ENCODE assay signal across 8 cellular contexts in genomic region chr7:92744184-92744583, GRCh38.
DNase-seq lines count a peak whose midpoint lies in the region; FAIRE-seq and TF ChIP-seq lines count a peak whose summit lies in the region.
"Not testable (repeated sequence)": the region's sequence is repeated elsewhere in the genome, so short reads cannot be mapped to it uniquely, and the experiment has no call there.

No MANE protein-coding gene starts in this region.

- H3K4me3 ChIP-seq in astrocyte (ENCODE audit: insufficient read depth, low read depth, low read length); osteoblast (ENCODE audit: insufficient read depth, low read length): not testable (repeated sequence)

- intact Hi-C loops in activated CD4-positive, alpha-beta memory T cell treated with anti-CD3 and anti-CD28 coated beads for 36 hours (cut with micrococcal nuclease); activated T-helper 2 cell treated with anti-CD3 and anti-CD28 coated beads, Interferon-gamma antibody, Interleukin-2, Interleukin-4, amounts not matched to agents 10 μg/mL and 5 μg/mL and 100 μg/mL, durations not matched to agents 14 hours and 24 hours and 36 hours (cut with micrococcal nuclease): not testable (repeated sequence)

- H3K27me3 Mint-ChIP-seq in HFFc6 (ENCODE audit: insufficient read depth); T-helper 2 cell treated with Interferon-gamma antibody and Interleukin-4, amounts not matched to agents 5 μg/mL and 100 μg/mL, for 36 hours (ENCODE audit: low read depth); activated CD4-positive, alpha-beta memory T cell treated with anti-CD3 and anti-CD28 coated beads for 36 hours; activated T-helper 2 cell treated with anti-CD3 and anti-CD28 coated beads, Interferon-gamma antibody, Interleukin-2, Interleukin-4, amounts not matched to agents 10 μg/mL and 5 μg/mL and 100 μg/mL, durations not matched to agents 14 hours and 24 hours and 36 hours (ENCODE audit: low read depth); astrocyte (ENCODE audit: low read depth, unreplicated experiment); stimulated activated naive CD8-positive, alpha-beta T cell treated with anti-CD3 and anti-CD28 coated beads, Interleukin-15, Interleukin-2, amounts not matched to agents 100 ng/mL and 50 ng/mL, for 24 hours: not testable (repeated sequence)

- H3K36me3 Mint-ChIP-seq in HFFc6 (ENCODE audit: low read depth): peaks cover 29% of the 10 kb centered on the region
- H3K36me3 Mint-ChIP-seq in T-helper 2 cell treated with Interferon-gamma antibody and Interleukin-4, amounts not matched to agents 5 μg/mL and 100 μg/mL, for 36 hours (ENCODE audit: low read depth): peaks cover 42% of the 10 kb centered on the region
- H3K36me3 Mint-ChIP-seq in activated CD4-positive, alpha-beta memory T cell treated with anti-CD3 and anti-CD28 coated beads for 36 hours: peaks cover 34% of the 10 kb centered on the region
- peaks cover 70% of the 10 kb centered on the region for H3K36me3 Mint-ChIP-seq in activated T-helper 2 cell treated with anti-CD3 and anti-CD28 coated beads, Interferon-gamma antibody, Interleukin-2, Interleukin-4, amounts not matched to agents 10 μg/mL and 5 μg/mL and 100 μg/mL, durations not matched to agents 14 hours and 24 hours and 36 hours (ENCODE audit: low read depth)
- not testable (repeated sequence) for H3K36me3 Mint-ChIP-seq in astrocyte (ENCODE audit: low read depth, unreplicated experiment)
- peaks cover 80% of the 10 kb centered on the region for H3K36me3 Mint-ChIP-seq in stimulated activated naive CD8-positive, alpha-beta T cell treated with anti-CD3 and anti-CD28 coated beads, Interleukin-15, Interleukin-2, amounts not matched to agents 100 ng/mL and 50 ng/mL, for 24 hours (ENCODE audit: low read depth)

- POLR2A ChIA-PET in activated CD4-positive, alpha-beta memory T cell treated with anti-CD3 and anti-CD28 coated beads for 36 hours (lab: Charles Lee): not testable (repeated sequence)

- peak overlapping the region; percentile 11; the same call in 1 of the 2 replicates for H3K27ac Mint-ChIP-seq in HFFc6
- peak overlapping the region; percentile 29 for H3K27ac Mint-ChIP-seq in T-helper 2 cell treated with Interferon-gamma antibody and Interleukin-4, amounts not matched to agents 5 μg/mL and 100 μg/mL, for 36 hours
- peak overlapping the region; percentile 30 for H3K27ac Mint-ChIP-seq in activated CD4-positive, alpha-beta memory T cell treated with anti-CD3 and anti-CD28 coated beads for 36 hours
- H3K27ac Mint-ChIP-seq in activated T-helper 2 cell treated with anti-CD3 and anti-CD28 coated beads, Interferon-gamma antibody, Interleukin-2, Interleukin-4, amounts not matched to agents 10 μg/mL and 5 μg/mL and 100 μg/mL, durations not matched to agents 14 hours and 24 hours and 36 hours: peak overlapping the region; percentile 30
- H3K27ac Mint-ChIP-seq in astrocyte (ENCODE audit: unreplicated experiment): not testable (repeated sequence)
- peak overlapping the region; percentile 45 for H3K27ac Mint-ChIP-seq in stimulated activated naive CD8-positive, alpha-beta T cell treated with anti-CD3 and anti-CD28 coated beads, Interleukin-15, Interleukin-2, amounts not matched to agents 100 ng/mL and 50 ng/mL, for 24 hours

- not testable (repeated sequence) for H3K27ac ChIP-seq in astrocyte (ENCODE audit: low read depth, low read length)
- peak overlapping the region; percentile 17 for H3K27ac ChIP-seq in osteoblast (ENCODE audit: low read depth, low read length)

- DNase-seq in HFFc6; T-helper 2 cell treated with Interferon-gamma antibody and Interleukin-4, amounts not matched to agents 5 μg/mL and 100 μg/mL, for 36 hours (ENCODE audit: low spot score); activated CD4-positive, alpha-beta memory T cell treated with anti-CD3 and anti-CD28 coated beads for 36 hours; activated T-helper 2 cell treated with anti-CD3 and anti-CD28 coated beads, Interferon-gamma antibody, Interleukin-2, Interleukin-4, amounts not matched to agents 10 μg/mL and 5 μg/mL and 100 μg/mL, durations not matched to agents 14 hours and 24 hours and 36 hours (ENCODE audit: low spot score); astrocyte (ENCODE audit: low read depth); osteoblast (ENCODE audit: insufficient read length, low spot score, missing footprints): not testable (repeated sequence)
- peak; percentile 43 for DNase-seq in RCC 7860 (ENCODE audit: low spot score)

- H3K9ac ChIP-seq in astrocyte (ENCODE audit: low read length): not testable (repeated sequence)

- not testable (repeated sequence) for TF ChIP-seq CTCF in HFFc6 (IDR thresholded peaks at IDR 0.05); astrocyte (IDR thresholded peaks at IDR 0.05; ENCODE audit: insufficient read depth, low read depth, low read length); osteoblast (IDR thresholded peaks at IDR 0.05; ENCODE audit: extremely low read depth, low read depth, low read length)

- not testable (repeated sequence) for H3K36me3 ChIP-seq in astrocyte (ENCODE audit: insufficient read depth, low read length); osteoblast (ENCODE audit: insufficient read depth, low read length)

- not testable (repeated sequence) for H3K9me3 ChIP-seq in astrocyte (ENCODE audit: insufficient read depth, low read depth, low read length); osteoblast (ENCODE audit: low read depth, low read length)

- H3K27me3 ChIP-seq in astrocyte (ENCODE audit: insufficient read depth, low read length); osteoblast (ENCODE audit: insufficient read depth, low read length): not testable (repeated sequence)

- peaks cover 95% of the 10 kb centered on the region for H3K79me2 ChIP-seq in astrocyte (ENCODE audit: insufficient read depth, low read length)
- H3K79me2 ChIP-seq in osteoblast (ENCODE audit: insufficient read depth, low read length): peaks cover 81% of the 10 kb centered on the region

- CTCF ChIA-PET in activated CD4-positive, alpha-beta memory T cell treated with anti-CD3 and anti-CD28 coated beads for 36 hours (lab: Charles Lee): not testable (repeated sequence)

- H2AFZ ChIP-seq in astrocyte (ENCODE audit: low read depth, low read length); osteoblast (ENCODE audit: low read length): not testable (repeated sequence)

- not testable (repeated sequence) for H3K4me2 ChIP-seq in astrocyte (ENCODE audit: low read length); osteoblast (ENCODE audit: insufficient read depth, low read length)

- not testable (repeated sequence) for H4K20me1 ChIP-seq in astrocyte (ENCODE audit: insufficient read depth, low read length); osteoblast (ENCODE audit: insufficient read depth, low read length)

- H3K9me3 Mint-ChIP-seq in HFFc6; activated CD4-positive, alpha-beta memory T cell treated with anti-CD3 and anti-CD28 coated beads for 36 hours; astrocyte (ENCODE audit: unreplicated experiment); stimulated activated naive CD8-positive, alpha-beta T cell treated with anti-CD3 and anti-CD28 coated beads, Interleukin-15, Interleukin-2, amounts not matched to agents 100 ng/mL and 50 ng/mL, for 24 hours: not testable (repeated sequence)
- peaks cover 14% of the 10 kb centered on the region for H3K9me3 Mint-ChIP-seq in T-helper 2 cell treated with Interferon-gamma antibody and Interleukin-4, amounts not matched to agents 5 μg/mL and 100 μg/mL, for 36 hours
- peaks cover 16% of the 10 kb centered on the region for H3K9me3 Mint-ChIP-seq in activated T-helper 2 cell treated with anti-CD3 and anti-CD28 coated beads, Interferon-gamma antibody, Interleukin-2, Interleukin-4, amounts not matched to agents 10 μg/mL and 5 μg/mL and 100 μg/mL, durations not matched to agents 14 hours and 24 hours and 36 hours

- FAIRE-seq in RCC 7860 (lab: Jason Lieb, UNC); astrocyte (lab: Jason Lieb, UNC): not testable (repeated sequence)

- H3K4me1 Mint-ChIP-seq in HFFc6 (ENCODE audit: low read depth) (peaks cover 89% of the 10 kb centered on the region), astrocyte (ENCODE audit: low read depth, unreplicated experiment) (peaks cover 40% of the 10 kb centered on the region)
- H3K4me1 Mint-ChIP-seq in T-helper 2 cell treated with Interferon-gamma antibody and Interleukin-4, amounts not matched to agents 5 μg/mL and 100 μg/mL, for 36 hours (ENCODE audit: low read depth): peaks cover 45% of the 10 kb centered on the region
- H3K4me1 Mint-ChIP-seq in activated CD4-positive, alpha-beta memory T cell treated with anti-CD3 and anti-CD28 coated beads for 36 hours (ENCODE audit: low read depth): peaks cover 59% of the 10 kb centered on the region
- H3K4me1 Mint-ChIP-seq in activated T-helper 2 cell treated with anti-CD3 and anti-CD28 coated beads, Interferon-gamma antibody, Interleukin-2, Interleukin-4, amounts not matched to agents 10 μg/mL and 5 μg/mL and 100 μg/mL, durations not matched to agents 14 hours and 24 hours and 36 hours (ENCODE audit: low read depth): peaks cover 52% of the 10 kb centered on the region
- peaks cover 72% of the 10 kb centered on the region for H3K4me1 Mint-ChIP-seq in stimulated activated naive CD8-positive, alpha-beta T cell treated with anti-CD3 and anti-CD28 coated beads, Interleukin-15, Interleukin-2, amounts not matched to agents 100 ng/mL and 50 ng/mL, for 24 hours (ENCODE audit: low read depth)

- H3K4me1 ChIP-seq in astrocyte (ENCODE audit: insufficient read depth, low read length) (peaks cover 31% of the 10 kb centered on the region), osteoblast (ENCODE audit: insufficient read depth, low read length) (peaks cover 46% of the 10 kb centered on the region)

- not testable (repeated sequence) for H3K4me3 Mint-ChIP-seq in HFFc6; T-helper 2 cell treated with Interferon-gamma antibody and Interleukin-4, amounts not matched to agents 5 μg/mL and 100 μg/mL, for 36 hours; activated CD4-positive, alpha-beta memory T cell treated with anti-CD3 and anti-CD28 coated beads for 36 hours; activated T-helper 2 cell treated with anti-CD3 and anti-CD28 coated beads, Interferon-gamma antibody, Interleukin-2, Interleukin-4, amounts not matched to agents 10 μg/mL and 5 μg/mL and 100 μg/mL, durations not matched to agents 14 hours and 24 hours and 36 hours (ENCODE audit: low read depth)
- peak overlapping the region; percentile 35 for H3K4me3 Mint-ChIP-seq in astrocyte (ENCODE audit: unreplicated experiment)
- peak overlapping the region; percentile 5 for H3K4me3 Mint-ChIP-seq in stimulated activated naive CD8-positive, alpha-beta T cell treated with anti-CD3 and anti-CD28 coated beads, Interleukin-15, Interleukin-2, amounts not matched to agents 100 ng/mL and 50 ng/mL, for 24 hours
